Comparison of ENCODE assay signal across 12 cellular contexts in genomic region chrX:17595456-17596035, GRCh38.
A peak's percentile ranks its signal among the peaks of the same experiment; 100 is the strongest.
DNase-seq lines count a peak whose midpoint lies in the region; ATAC-seq and TF ChIP-seq lines count a peak whose summit lies in the region.
"Had no signal": no experiment of that assay in that cellular context is flagged by ENCODE, and none has a peak within 500 bp of the region (broad histone marks: within the 10 kb centered on the region; RNA-seq: fewer than 3 reads in every experiment).

No MANE protein-coding gene starts in this region.

- peak; percentile 48 for ATAC-seq in GM21390 (IDR thresholded peaks at IDR 0.05; ENCODE audit: unreplicated experiment)
- ATAC-seq in upper lobe of right lung, result peak; percentile 43
- ATAC-seq: activated CD8-positive, alpha-beta memory T cell treated with anti-CD3 and anti-CD28 coated beads, Interleukin-2, amount 10 ng/mL, durations not matched to agents 7 days and 5 days had no signal

- peak; percentile 21 for DNase-seq in HPDE6-E6E7 (ENCODE audit: extremely low spot score)
- peak; percentile 52 to 88 for DNase-seq in fibroblast of lung (ENCODE audit: low read depth in 2 of 2)
- DNase-seq in upper lobe of right lung, result no peak
- no peak for DNase-seq in NCI-H1092 (lab: John Stamatoyannopoulos, UW)
- DNase-seq in nephron progenitor cell, result no peak
- no peak for DNase-seq in UCSD-AML1 (lab: John Stamatoyannopoulos, UW; ENCODE audit: unreplicated experiment)
- no peak for DNase-seq in activated CD4-positive, alpha-beta T cell treated with anti-CD3 and anti-CD28 coated beads, Interleukin-2, amount 10 ng/mL, durations not matched to agents 7 days and 5 days
- DNase-seq: activated CD8-positive, alpha-beta memory T cell treated with anti-CD3 and anti-CD28 coated beads, Interleukin-2, amount 10 ng/mL, durations not matched to agents 7 days and 5 days; NCI-H1417 treated with DMSO at 0.1 percent for 48 hours; SIG-M5 had no signal

- H3K4me2 ChIP-seq in fibroblast of lung (ENCODE audit: extremely low read depth, insufficient read depth, low read length), result no peak overlapping the region

- no peak overlapping the region for H3K4me3 ChIP-seq in fibroblast of lung (replicated peaks in 1 of 4; ENCODE audit: control extremely low read depth in 1 of 4, insufficient read depth in 1 of 4, low read depth in 3 of 4, low read length in 4 of 4)
- H3K4me3 ChIP-seq in upper lobe of right lung, result no peak overlapping the region

- POLR2A ChIA-PET in activated CD4-positive, alpha-beta T cell treated with anti-CD3 and anti-CD28 coated beads, Interleukin-2, amount 10 ng/mL, durations not matched to agents 7 days and 5 days (lab: Charles Lee), result no interaction called here

- H3K9me3 Mint-ChIP-seq in nephron progenitor cell, result no peaks in the 10 kb centered on the region
- H3K9me3 Mint-ChIP-seq in activated CD4-positive, alpha-beta T cell treated with anti-CD3 and anti-CD28 coated beads, Interleukin-2, amount 10 ng/mL, durations not matched to agents 7 days and 5 days, result no peaks in the 10 kb centered on the region
- H3K9me3 Mint-ChIP-seq: memory B cell had no signal

- no peak overlapping the region for H2AFZ ChIP-seq in fibroblast of lung (ENCODE audit: low read length)

- H3K27me3 ChIP-seq in fibroblast of lung (ENCODE audit: control insufficient read depth, insufficient read depth, low read length) (no peaks in the 10 kb centered on the region), upper lobe of right lung (no peaks in the 10 kb centered on the region)

- no peaks in the 10 kb centered on the region for H4K20me1 ChIP-seq in fibroblast of lung (ENCODE audit: control insufficient read depth, extremely low read depth, insufficient read depth, low read length)

- H3K27ac ChIP-seq in fibroblast of lung (ENCODE audit: insufficient read depth, low read length) (no peak overlapping the region), upper lobe of right lung (no peak overlapping the region)

- TF ChIP-seq CTCF in fibroblast of lung (conservative IDR thresholded peaks at IDR 0.05 in 1 of 2, IDR thresholded peaks at IDR 0.05 in 1 of 2; ENCODE audit: low read depth in 1 of 2, low read length in 2 of 2) (no peak), upper lobe of right lung (IDR thresholded peaks at IDR 0.05) (no peak), nephron progenitor cell (IDR thresholded peaks at IDR 0.05) (no peak)

- H3K36me3 Mint-ChIP-seq in nephron progenitor cell (ENCODE audit: low read depth), result no peaks in the 10 kb centered on the region
- no peaks in the 10 kb centered on the region for H3K36me3 Mint-ChIP-seq in activated CD4-positive, alpha-beta T cell treated with anti-CD3 and anti-CD28 coated beads, Interleukin-2, amount 10 ng/mL, durations not matched to agents 7 days and 5 days (ENCODE audit: low read depth)
- H3K36me3 Mint-ChIP-seq: activated CD8-positive, alpha-beta memory T cell treated with anti-CD3 and anti-CD28 coated beads, Interleukin-2, amount 10 ng/mL, durations not matched to agents 7 days and 5 days; memory B cell had no signal

- H3K9ac ChIP-seq in fibroblast of lung (ENCODE audit: insufficient read depth, low read length), result no peak overlapping the region

- H3K4me3 Mint-ChIP-seq in nephron progenitor cell, result no peak overlapping the region
- H3K4me3 Mint-ChIP-seq in activated CD4-positive, alpha-beta T cell treated with anti-CD3 and anti-CD28 coated beads, Interleukin-2, amount 10 ng/mL, durations not matched to agents 7 days and 5 days, result no peak overlapping the region
- H3K4me3 Mint-ChIP-seq: activated CD8-positive, alpha-beta memory T cell treated with anti-CD3 and anti-CD28 coated beads, Interleukin-2, amount 10 ng/mL, durations not matched to agents 7 days and 5 days; memory B cell had no signal

- no peak overlapping the region for H3K27ac Mint-ChIP-seq in nephron progenitor cell
- H3K27ac Mint-ChIP-seq in activated CD4-positive, alpha-beta T cell treated with anti-CD3 and anti-CD28 coated beads, Interleukin-2, amount 10 ng/mL, durations not matched to agents 7 days and 5 days, result no peak overlapping the region
- H3K27ac Mint-ChIP-seq: activated CD8-positive, alpha-beta memory T cell treated with anti-CD3 and anti-CD28 coated beads, Interleukin-2, amount 10 ng/mL, durations not matched to agents 7 days and 5 days; memory B cell had no signal

- H3K9me3 ChIP-seq in fibroblast of lung (ENCODE audit: control insufficient read depth, insufficient read depth, low read depth, low read length) (no peaks in the 10 kb centered on the region), upper lobe of right lung (no peaks in the 10 kb centered on the region)

- H3K27me3 Mint-ChIP-seq in nephron progenitor cell (ENCODE audit: low read depth, poor library complexity), result peaks cover 3% of the 10 kb centered on the region
- H3K27me3 Mint-ChIP-seq in activated CD4-positive, alpha-beta T cell treated with anti-CD3 and anti-CD28 coated beads, Interleukin-2, amount 10 ng/mL, durations not matched to agents 7 days and 5 days, result peaks cover 5% of the 10 kb centered on the region

- peaks cover 41% of the 10 kb centered on the region for H3K4me1 Mint-ChIP-seq in nephron progenitor cell
- H3K4me1 Mint-ChIP-seq in activated CD4-positive, alpha-beta T cell treated with anti-CD3 and anti-CD28 coated beads, Interleukin-2, amount 10 ng/mL, durations not matched to agents 7 days and 5 days, result peaks cover 21% of the 10 kb centered on the region

- H3K4me1 ChIP-seq in fibroblast of lung (ENCODE audit: control insufficient read depth, extremely low read depth, insufficient read depth, low read length) (peaks cover 7% of the 10 kb centered on the region), upper lobe of right lung (no peaks in the 10 kb centered on the region)

- intact Hi-C loops in upper lobe of right lung (cut with DNase I), result no loop called here

- H3K36me3 ChIP-seq in fibroblast of lung (ENCODE audit: control insufficient read depth, insufficient read depth, low read length) (no peaks in the 10 kb centered on the region), upper lobe of right lung (no peaks in the 10 kb centered on the region)

- CTCF ChIA-PET in activated CD4-positive, alpha-beta T cell treated with anti-CD3 and anti-CD28 coated beads, Interleukin-2, amount 10 ng/mL, durations not matched to agents 7 days and 5 days (lab: Charles Lee), result no interaction called here

- H3K79me2 ChIP-seq in fibroblast of lung (ENCODE audit: control insufficient read depth, insufficient read depth, low read length), result no peaks in the 10 kb centered on the region

Comparison
In these comparisons a context has a peak if more than half of its experiments do, and no peak if none do; other contexts are left out.
1. DNase-seq: peak in HPDE6-E6E7 (single experiment) and fibroblast of lung (2 of 2); none in upper lobe of right lung (single experiment), NCI-H1092 (single experiment), nephron progenitor cell (single experiment), UCSD-AML1 (single experiment) and activated CD4-positive, alpha-beta T cell treated with anti-CD3 and anti-CD28 coated beads, Interleukin-2, amount 10 ng/mL, durations not matched to agents 7 days and 5 days (single experiment).